8 cellular contexts compared by ENCODE assay signal in the genomic region with DNA sequence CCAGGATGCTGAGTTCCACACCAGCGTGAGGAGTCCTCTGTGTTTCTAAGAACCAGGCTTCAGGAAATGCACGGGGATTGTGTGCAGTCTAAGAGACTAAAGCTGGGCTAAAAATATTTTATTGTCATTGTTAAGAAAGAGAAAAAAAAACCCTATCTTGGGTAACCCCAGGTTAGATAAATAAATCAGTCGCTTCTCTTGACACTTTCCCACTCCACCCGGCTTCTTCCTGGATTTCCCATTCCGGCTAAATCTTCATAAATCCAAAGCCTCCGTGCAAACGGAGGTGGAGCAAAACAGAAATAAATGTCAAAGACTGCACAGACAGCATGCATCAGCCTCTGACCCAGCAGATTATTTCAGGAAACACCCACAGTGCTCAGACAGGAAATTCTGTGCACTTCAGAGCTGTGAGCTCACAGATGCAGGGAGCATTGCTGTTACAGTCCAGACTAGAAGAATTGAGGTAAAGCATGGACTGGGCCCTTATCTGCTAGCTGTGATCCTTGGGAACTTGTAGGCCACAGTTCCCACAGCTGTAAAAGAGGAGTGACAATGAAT. TPM values are rescaled to one million over a fixed set of nuclear protein-coding genes. Genes with fewer than 3 reads are reported as not detected.
DNase-seq lines count a peak whose midpoint lies in the region; ATAC-seq and TF ChIP-seq lines count a peak whose summit lies in the region.

No MANE protein-coding gene starts in this region.

- ATAC-seq in GM18873 (IDR thresholded peaks at IDR 0.05; ENCODE audit: low FRiP score, unreplicated experiment) (peak; percentile 57), HG03439 (IDR thresholded peaks at IDR 0.05; ENCODE audit: unreplicated experiment) (peak; percentile 42), WTC11 (no peak)

- intact Hi-C loops in left ventricle myocardium inferior (cut with micrococcal nuclease) (no loop called here), stomach (cut with DNase I; ENCODE audit: low total_unique reads) (no loop called here)

- no peaks in the 10 kb centered on the region; the same call in 1 of the 2 replicates for H3K36me3 Mint-ChIP-seq in WTC11

- peak overlapping the region; percentile 34 for H3K27ac ChIP-seq in left ventricle myocardium inferior (replicated peaks)
- peak overlapping the region; percentile 25 to 73 (median 64) for H3K27ac ChIP-seq in stomach

- H3K4me1 ChIP-seq in left ventricle myocardium inferior, result peaks cover 14% of the 10 kb centered on the region
- peaks cover 7 to 50% (median 32%) of the 10 kb centered on the region in 4 donors for H3K4me1 ChIP-seq in stomach

- H3K9me3 ChIP-seq in left ventricle myocardium inferior (replicated peaks) (peaks cover 5% of the 10 kb centered on the region), stomach (no peaks in the 10 kb centered on the region)

- peaks cover 11% of the 10 kb centered on the region for H3K9me3 Mint-ChIP-seq in WTC11

- H3K4me3 Mint-ChIP-seq in WTC11, result no peak overlapping the region

- H3K27me3 Mint-ChIP-seq in WTC11 (ENCODE audit: low read depth), result no peaks in the 10 kb centered on the region; the same call in 1 of the 2 replicates

- CTCF ChIA-PET in WTC11 (lab: Charles Lee), result interaction anchor here (2.0 to 3.3 kb wide), 2 partner anchors 11 to 174 kb away, joined by 11 to 15 read pairs; no protein-coding TSS in a partner anchor

- H3K27ac Mint-ChIP-seq in WTC11, result no peak overlapping the region

- no peak for TF ChIP-seq CTCF in AG09309 (IDR thresholded peaks at IDR 0.05; ENCODE audit: control insufficient read depth, insufficient read depth, low read depth, low read length, missing control alignments)
- TF ChIP-seq CTCF in left ventricle myocardium inferior (IDR thresholded peaks at IDR 0.05; ENCODE audit: borderline replicate concordance), result no peak
- no peak for TF ChIP-seq CTCF in stomach (IDR thresholded peaks at IDR 0.05)
- no peak for TF ChIP-seq CTCF in WTC11 (IDR thresholded peaks at IDR 0.05)

- no peaks in the 10 kb centered on the region for H3K36me3 ChIP-seq in left ventricle myocardium inferior
- H3K36me3 ChIP-seq in stomach, result no peaks in the 10 kb centered on the region

- DNase-seq in AG09309 (ENCODE audit: low read depth) (peak; percentile 78), left ventricle myocardium inferior (no peak), stomach (no peak), WTC11 (ENCODE audit: low spot score) (no peak)
- DNase-seq in activated CD8-positive, alpha-beta memory T cell treated with anti-CD3 and anti-CD28 coated beads, Interleukin-2, amount 50 U/mL, for 4 hours, result peak; percentile 34
- DNase-seq in central memory CD4-positive, alpha-beta T cell, result no peak

- WGBS in stomach, 5 donors, result 25 to 32% (median 30%) methylated on average over 7 of the region's 7 CpGs

- POLR2A ChIA-PET in WTC11 (lab: Charles Lee), result no interaction called here

- H3K4me3 ChIP-seq in AG09309 (ENCODE audit: control insufficient read depth, low read depth, low read length) (no peak overlapping the region), left ventricle myocardium inferior (no peak overlapping the region), stomach (no peak overlapping the region)

- peaks cover 8% of the 10 kb centered on the region for H3K4me1 Mint-ChIP-seq in WTC11

- TF ChIP-seq POLR2A in stomach (IDR thresholded peaks at IDR 0.05), result no peak

- no peak for TF ChIP-seq EP300 in stomach (IDR thresholded peaks at IDR 0.05)

- H3K27me3 ChIP-seq in left ventricle myocardium inferior (ENCODE audit: low read depth), result peaks cover 7% of the 10 kb centered on the region
- no peaks in the 10 kb centered on the region for H3K27me3 ChIP-seq in stomach

TF ChIP-seq in WTC11, 78 proteins besides CTCF, POLR2A, EP300 and RAD21:
- TF ChIP-seq, protein P1, sequence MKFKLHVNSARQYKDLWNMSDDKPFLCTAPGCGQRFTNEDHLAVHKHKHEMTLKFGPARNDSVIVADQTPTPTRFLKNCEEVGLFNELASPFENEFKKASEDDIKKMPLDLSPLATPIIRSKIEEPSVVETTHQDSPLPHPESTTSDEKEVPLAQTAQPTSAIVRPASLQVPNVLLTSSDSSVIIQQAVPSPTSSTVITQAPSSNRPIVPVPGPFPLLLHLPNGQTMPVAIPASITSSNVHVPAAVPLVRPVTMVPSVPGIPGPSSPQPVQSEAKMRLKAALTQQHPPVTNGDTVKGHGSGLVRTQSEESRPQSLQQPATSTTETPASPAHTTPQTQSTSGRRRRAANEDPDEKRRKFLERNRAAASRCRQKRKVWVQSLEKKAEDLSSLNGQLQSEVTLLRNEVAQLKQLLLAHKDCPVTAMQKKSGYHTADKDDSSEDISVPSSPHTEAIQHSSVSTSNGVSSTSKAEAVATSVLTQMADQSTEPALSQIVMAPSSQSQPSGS (CRISPR knock-in tag; IDR thresholded peaks at IDR 0.05; ENCODE audit: borderline replicate concordance, low read depth), result no peak
TF ChIP-seq in WTC11: peak in this region for 0.

RNA-seq across cellular contexts. Expression of a gene that starts 44.8 kb away (rescaled TPM):
- 1.6 TPM for total RNA-seq in left ventricle myocardium inferior
- 1 to 10 TPM in 4 of 5 donors, not detected in 1; 1.0 to 8.5 (median 1.9) TPM for total RNA-seq in stomach
- polyA plus RNA-seq in stomach, result under 1 TPM; 0.31 to 0.63 (median 0.50) TPM
- 0.21 to 0.50 TPM (median 0.37 TPM) in 3 replicates for total RNA-seq in WTC11 (2021)

Comparison
In these comparisons a context has a peak if more than half of its experiments do, and no peak if none do; other contexts are left out.
1. DNase-seq: peak in AG09309 (single experiment) and activated CD8-positive, alpha-beta memory T cell treated with anti-CD3 and anti-CD28 coated beads, Interleukin-2, amount 50 U/mL, for 4 hours (single experiment); none in left ventricle myocardium inferior (single experiment), stomach (single experiment), central memory CD4-positive, alpha-beta T cell (single experiment) and WTC11 (single experiment).